ENCODE assay signal across 9 cellular contexts in genomic region chr10:18140957-18141888, GRCh38. TPM values are rescaled to one million over a fixed set of nuclear protein-coding genes. Genes with fewer than 3 reads are reported as not detected.
DNase-seq lines count a peak whose midpoint lies in the region; ATAC-seq, FAIRE-seq and TF ChIP-seq lines count a peak whose summit lies in the region.
"Had no signal": no experiment of that assay in that cellular context is flagged by ENCODE, and none has a peak within 500 bp of the region (broad histone marks: within the 10 kb centered on the region; RNA-seq: fewer than 3 reads in every experiment).

No MANE protein-coding gene starts in this region.

- H3K9ac ChIP-seq in keratinocyte (ENCODE audit: control insufficient read depth, extremely low read depth, insufficient read depth, low read length): peak overlapping the region; percentile 28

- H3K36me3 Mint-ChIP-seq in stimulated activated naive B cell treated with anti-CD40 and anti-IgM and Interleukin-4, amounts not matched to agents 10 μg/mL and 1 μg/mL and 100 μg/mL, for 72 hours: no peaks in the 10 kb centered on the region

- dilution Hi-C loops in keratinocyte (cut with MboI; ENCODE audit: extremely low pct_ligation_motif_present, low sequenced_read_pairs): no loop called here

- H3K4me1 ChIP-seq in keratinocyte (ENCODE audit: control insufficient read depth, extremely low read depth, insufficient read depth, low read length): peaks cover 5% of the 10 kb centered on the region

- no peaks in the 10 kb centered on the region for H3K9me3 ChIP-seq in keratinocyte (ENCODE audit: control insufficient read depth, low read depth, low read length)

- no peak overlapping the region for H3K27ac Mint-ChIP-seq in stimulated activated naive B cell treated with anti-CD40 and anti-IgM and Interleukin-4, amounts not matched to agents 10 μg/mL and 1 μg/mL and 100 μg/mL, for 72 hours

- peak overlapping the region; percentile 67 for H3K27ac ChIP-seq in caudate nucleus (ENCODE audit: low read depth, low read length)
- no peak overlapping the region for H3K27ac ChIP-seq in keratinocyte (ENCODE audit: control insufficient read depth, insufficient read depth, low read length)

- peak overlapping the region; percentile 50 to 68 for H3K4me3 Mint-ChIP-seq in stimulated activated naive B cell treated with anti-CD40 and anti-IgM and Interleukin-4, amounts not matched to agents 10 μg/mL and 1 μg/mL and 100 μg/mL, for 72 hours

- H3K4me1 Mint-ChIP-seq in stimulated activated naive B cell treated with anti-CD40 and anti-IgM and Interleukin-4, amounts not matched to agents 10 μg/mL and 1 μg/mL and 100 μg/mL, for 72 hours: peaks cover 0 to 1% of the 10 kb centered on the region in 2 donors

- ATAC-seq in stimulated activated naive B cell treated with anti-CD40 and anti-IgM and Interleukin-4, amounts not matched to agents 10 μg/mL and 1 μg/mL and 100 μg/mL, for 72 hours (replicated peaks): no peak

- H3K27me3 Mint-ChIP-seq in stimulated activated naive B cell treated with anti-CD40 and anti-IgM and Interleukin-4, amounts not matched to agents 10 μg/mL and 1 μg/mL and 100 μg/mL, for 72 hours: peaks cover 32 to 56% of the 10 kb centered on the region in 2 donors

- H2AFZ ChIP-seq in keratinocyte (ENCODE audit: control insufficient read depth, low read length): peak overlapping the region; percentile 76

- no peaks in the 10 kb centered on the region for H3K79me2 ChIP-seq in keratinocyte (ENCODE audit: control insufficient read depth, insufficient read depth, low read length)

- H3K9me1 ChIP-seq in keratinocyte (ENCODE audit: control insufficient read depth, extremely low read depth, insufficient read depth, low read length): no peaks in the 10 kb centered on the region

- no peaks in the 10 kb centered on the region for H3K9me3 Mint-ChIP-seq in stimulated activated naive B cell treated with anti-CD40 and anti-IgM and Interleukin-4, amounts not matched to agents 10 μg/mL and 1 μg/mL and 100 μg/mL, for 72 hours

- H3K36me3 ChIP-seq in keratinocyte (ENCODE audit: control insufficient read depth in 2 of 2, extremely low read depth in 1 of 2, insufficient read depth in 2 of 2, low read length in 2 of 2): no peaks in the 10 kb centered on the region

- FAIRE-seq in keratinocyte (lab: Jason Lieb, UNC): peak; percentile 13
- FAIRE-seq: endometrium had no signal

- DNase-seq in HFF-Myc (ENCODE audit: extremely low read depth, low read depth): no peak
- DNase-seq in caudate nucleus (lab: John Stamatoyannopoulos, UW): peak in 22 of 61 donors; percentile 8 to 64 (median 43)
- DNase-seq in keratinocyte (ENCODE audit: low read depth, low spot score): no peak
- DNase-seq in stimulated activated naive B cell treated with anti-CD40 and anti-IgM and Interleukin-4, amounts not matched to agents 10 μg/mL and 1 μg/mL and 100 μg/mL, for 72 hours: no peak
- DNase-seq in NCI-H774 (lab: John Stamatoyannopoulos, UW): no peak
- no peak for DNase-seq in NCI-H1436 (lab: John Stamatoyannopoulos, UW)
- no peak for DNase-seq in NCI-H2029 treated with DMSO at 0.1 percent for 48 hours (lab: John Stamatoyannopoulos, UW)
- DNase-seq in GM19238 (ENCODE audit: insufficient read length, low spot score): no peak

- H4K20me1 ChIP-seq in keratinocyte (ENCODE audit: control insufficient read depth, extremely low read depth, insufficient read depth, low read length): no peaks in the 10 kb centered on the region

- H3K4me3 ChIP-seq in HFF-Myc (replicated peaks; ENCODE audit: low read depth, low read length) (peak overlapping the region; percentile 43), keratinocyte (ENCODE audit: control insufficient read depth in 2 of 3, extremely low read depth in 1 of 3, insufficient read depth in 2 of 3, low read depth in 1 of 3, low read length in 3 of 3) (peak overlapping the region; percentile 34 to 70 (median 57))

- H3K4me2 ChIP-seq in keratinocyte (ENCODE audit: control insufficient read depth, extremely low read depth, insufficient read depth, low read depth, low read length): peak overlapping the region; percentile 85

- H3K27me3 ChIP-seq in keratinocyte (ENCODE audit: control insufficient read depth, extremely low read depth, insufficient read depth, low read length): peaks cover 24% of the 10 kb centered on the region

- TF ChIP-seq CTCF in HFF-Myc (IDR thresholded peaks at IDR 0.05; ENCODE audit: low read depth, low read length, missing control alignments) (no peak), keratinocyte (optimal IDR thresholded peaks at IDR 0.05 in 1 of 3, IDR thresholded peaks at IDR 0.05 in 1 of 3, conservative IDR thresholded peaks at IDR 0.05 in 1 of 3; ENCODE audit: extremely low read depth in 1 of 3, insufficient read depth in 2 of 3, low read length in 3 of 3) (no peak)

RNA-seq across cellular contexts. Expression of gene CACNB2, which starts 1.0 kb away (rescaled TPM):
- 0.03 to 0.15 TPM in 2 of 3 replicates, not detected in the other for polyA plus RNA-seq in keratinocyte
- 0.36 TPM for polyA plus RNA-seq in keratinocyte (2011; ENCODE audit: low read depth)
- polyA plus RNA-seq in keratinocyte (2011; cell fraction: cytosol; rRNA removed): 0.04 TPM in 1 of 2 replicates, not detected in the other
- 0.13 and 0.27 TPM in 2 replicates for polyA plus RNA-seq in keratinocyte (2011; cell fraction: nucleus; rRNA removed)
- 0.07 and 0.51 TPM in 2 replicates for polyA plus RNA-seq in keratinocyte (2012; ENCODE audit: low replicate concordance)
- polyA minus RNA-seq in keratinocyte: not detected in 3 replicates
- polyA minus RNA-seq in keratinocyte (2011; cell fraction: cytosol; rRNA and poly(A)+ RNA removed): not detected
- polyA minus RNA-seq in keratinocyte (2011; cell fraction: nucleus; rRNA and poly(A)+ RNA removed): 1.6 TPM in 1 of 2 replicates, not detected in the other
